Comparison of ENCODE assay signal across 16 cellular contexts in the genomic region with DNA sequence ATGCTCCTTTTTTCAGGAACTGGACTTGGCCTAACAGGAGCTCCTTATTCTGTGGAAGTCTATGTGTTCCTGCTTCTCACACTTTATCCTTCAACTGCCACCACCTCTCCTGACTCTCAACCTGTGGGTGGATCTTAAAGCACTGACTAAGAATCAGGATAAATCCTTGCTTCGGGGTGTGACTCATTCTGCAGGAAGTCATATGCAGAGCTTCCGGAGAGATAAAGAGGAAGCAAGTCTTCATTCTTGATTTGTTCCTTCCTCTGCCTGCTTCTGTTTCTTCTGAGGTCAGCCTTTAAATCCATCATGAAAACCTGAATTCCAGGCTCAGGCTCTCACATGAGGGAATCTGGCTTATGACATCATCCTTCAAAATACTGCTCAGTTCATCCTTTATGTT.
A peak's percentile ranks its signal among the peaks of the same experiment; 100 is the strongest.
DNase-seq lines count a peak whose midpoint lies in the region; ATAC-seq lines count a peak whose summit lies in the region.
"Had no signal": no experiment of that assay in that cellular context is flagged by ENCODE, and none has a peak within 500 bp of the region (broad histone marks: within the 10 kb centered on the region; RNA-seq: fewer than 3 reads in every experiment).

No MANE protein-coding gene starts in this region.

- ATAC-seq in GM18909 (IDR thresholded peaks at IDR 0.05; ENCODE audit: poor library complexity, unreplicated experiment) (no peak), GM18519 (IDR thresholded peaks at IDR 0.05; ENCODE audit: low FRiP score, unreplicated experiment) (no peak)
- ATAC-seq: A549, right cardiac atrium had no signal

- DNase-seq in SKM-1 treated with dmso at 0.1 percent for 144 hours (lab: John Stamatoyannopoulos, UW; ENCODE audit: unreplicated experiment), result peak; percentile 30
- no peak for DNase-seq in SKM-1 (lab: John Stamatoyannopoulos, UW; ENCODE audit: unreplicated experiment)
- DNase-seq in SK-MEL-5 (ENCODE audit: low read depth, low spot score), result peak; percentile 8
- DNase-seq in glomerular endothelial cell (ENCODE audit: extremely low read depth, low read depth, low spot score), result peak; percentile 79
- no peak for DNase-seq in NCI-H187 treated with DMSO at 0.1 percent for 48 hours (lab: John Stamatoyannopoulos, UW)
- DNase-seq in NCI-H2107 (lab: John Stamatoyannopoulos, UW), result no peak
- DNase-seq: activated CD8-positive, alpha-beta memory T cell treated with anti-CD3 and anti-CD28 coated beads, Interleukin-2, amount 50 U/mL, for 48 hours; anterior cingulate cortex; DMS153; effector memory CD4-positive, alpha-beta T cell; NCI-H1436 treated with DMSO at 0.1 percent for 48 hours; right cardiac atrium; T-helper 9 cell had no signal

- in situ Hi-C loops in SK-MEL-5 (cut with HindIII; ENCODE audit: low pct_unique_long_range_greater_than_20kb, low sequenced_read_pairs), result no loop called here

Comparison
In these comparisons a context has a peak if more than half of its experiments do, and no peak if none do; other contexts are left out.
1. DNase-seq: peak in SKM-1 treated with dmso at 0.1 percent for 144 hours (single experiment), SK-MEL-5 (single experiment) and glomerular endothelial cell (single experiment); none in SKM-1 (single experiment), NCI-H187 treated with DMSO at 0.1 percent for 48 hours (single experiment) and NCI-H2107 (single experiment).